2 cellular contexts compared by ENCODE assay signal in genomic region chr16:27346818-27347217, GRCh38.
A peak's percentile ranks its signal among the peaks of the same experiment; 100 is the strongest.
TF ChIP-seq lines count a peak whose summit lies in the region.

No MANE protein-coding gene starts in this region.

TF ChIP-seq in K562, 482 proteins besides CTCF, POLR2A, EP300 and RAD21 (continued from another document):
- TF ChIP-seq PCBP1 (IDR thresholded peaks at IDR 0.05; ENCODE audit: low read depth, low read length, poor library complexity, severe bottlenecking) (no peak), FOXP4 (CRISPR knock-in tag; IDR thresholded peaks at IDR 0.05; ENCODE audit: borderline replicate concordance) (no peak), NCOA4 (IDR thresholded peaks at IDR 0.05; ENCODE audit: partially characterized antibody) (no peak), SPI1 (IDR thresholded peaks at IDR 0.05; ENCODE audit: borderline replicate concordance, low read depth, low read length) (peak; percentile 25; the same call in 1 of the 2 replicates)
TF ChIP-seq in K562: peak in this region for 1.

TF ChIP-seq in SK-N-SH treated with all-trans-retinoic acid at 6 μM for 48 hours, 23 proteins besides CTCF, POLR2A, EP300 and RAD21 (continued from another document):
- TF ChIP-seq TCF4 (CRISPR knock-in tag; IDR thresholded peaks at IDR 0.05; ENCODE audit: borderline replicate concordance) (no peak), ZNF8 (CRISPR knock-in tag; IDR thresholded peaks at IDR 0.05) (no peak), ISL1 (CRISPR knock-in tag; IDR thresholded peaks at IDR 0.05) (no peak), ZFP3 (CRISPR knock-in tag; IDR thresholded peaks at IDR 0.05) (no peak), SNAI2 (CRISPR knock-in tag; IDR thresholded peaks at IDR 0.05) (no peak), PPARA (CRISPR knock-in tag; IDR thresholded peaks at IDR 0.05; ENCODE audit: borderline replicate concordance) (no peak), ZNF70 (CRISPR knock-in tag; IDR thresholded peaks at IDR 0.05) (no peak), RARB (CRISPR knock-in tag; IDR thresholded peaks at IDR 0.05) (no peak), BACH2 (CRISPR knock-in tag; IDR thresholded peaks at IDR 0.05; ENCODE audit: borderline replicate concordance) (no peak), TSHZ2 (CRISPR knock-in tag; IDR thresholded peaks at IDR 0.05) (no peak), TOX (CRISPR knock-in tag; IDR thresholded peaks at IDR 0.05; ENCODE audit: borderline replicate concordance) (no peak), GLIS3 (CRISPR knock-in tag; IDR thresholded peaks at IDR 0.05) (no peak), ARNTL (CRISPR knock-in tag; IDR thresholded peaks at IDR 0.05; ENCODE audit: borderline replicate concordance, low read depth) (no peak), ZNF565 (CRISPR knock-in tag; conservative IDR thresholded peaks at IDR 0.05; ENCODE audit: low read depth) (no peak), ESRRG (CRISPR knock-in tag; IDR thresholded peaks at IDR 0.05) (no peak), ZC3H10 (CRISPR knock-in tag; IDR thresholded peaks at IDR 0.05) (no peak), OSR1 (CRISPR knock-in tag; IDR thresholded peaks at IDR 0.05) (no peak)
- TF ChIP-seq, protein P1, sequence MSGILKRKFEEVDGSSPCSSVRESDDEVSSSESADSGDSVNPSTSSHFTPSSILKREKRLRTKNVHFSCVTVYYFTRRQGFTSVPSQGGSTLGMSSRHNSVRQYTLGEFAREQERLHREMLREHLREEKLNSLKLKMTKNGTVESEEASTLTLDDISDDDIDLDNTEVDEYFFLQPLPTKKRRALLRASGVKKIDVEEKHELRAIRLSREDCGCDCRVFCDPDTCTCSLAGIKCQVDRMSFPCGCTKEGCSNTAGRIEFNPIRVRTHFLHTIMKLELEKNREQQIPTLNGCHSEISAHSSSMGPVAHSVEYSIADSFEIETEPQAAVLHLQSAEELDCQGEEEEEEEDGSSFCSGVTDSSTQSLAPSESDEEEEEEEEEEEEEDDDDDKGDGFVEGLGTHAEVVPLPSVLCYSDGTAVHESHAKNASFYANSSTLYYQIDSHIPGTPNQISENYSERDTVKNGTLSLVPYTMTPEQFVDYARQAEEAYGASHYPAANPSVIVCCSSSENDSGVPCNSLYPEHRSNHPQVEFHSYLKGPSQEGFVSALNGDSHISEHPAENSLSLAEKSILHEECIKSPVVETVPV (CRISPR knock-in tag; IDR thresholded peaks at IDR 0.05): no peak
